In the genomic region with DNA sequence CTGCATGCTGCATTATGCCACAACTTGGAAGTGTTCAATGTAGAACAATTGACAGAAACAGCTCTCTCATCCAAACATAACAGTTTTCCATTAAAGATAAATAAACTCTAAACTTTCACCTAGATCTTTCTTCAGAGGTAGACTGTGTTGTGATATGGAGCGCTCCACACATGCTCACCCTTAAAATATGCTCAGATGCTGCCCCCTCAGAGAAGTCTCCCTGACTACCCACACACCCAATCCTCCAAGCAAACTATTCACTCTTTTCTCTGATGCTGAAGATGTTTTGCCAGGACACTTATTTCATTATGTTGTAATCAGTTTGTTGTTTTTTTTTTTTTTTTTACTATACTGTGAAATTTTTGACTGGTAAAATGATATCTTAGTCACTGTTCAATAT, we compare ENCODE assay signal across 28 cellular contexts.
"Had no signal": no experiment of that assay in that cellular context is flagged by ENCODE, and none has a peak within 500 bp of the region (broad histone marks: within the 10 kb centered on the region; RNA-seq: fewer than 3 reads in every experiment).

No MANE protein-coding gene starts in this region.

- H3K27ac Mint-ChIP-seq: activated CD4-positive, alpha-beta T cell treated with anti-CD3 and anti-CD28 coated beads for 36 hours; activated CD8-positive, alpha-beta T cell treated with anti-CD3 and anti-CD28 coated beads for 36 hours; activated naive CD8-positive, alpha-beta T cell treated with anti-CD3 and anti-CD28 coated beads, Interleukin-2, amount 10 ng/mL, durations not matched to agents 7 days and 5 days; T-cell had no signal

- DNase-seq: activated CD4-positive, alpha-beta T cell treated with anti-CD3 and anti-CD28 coated beads for 36 hours; activated CD8-positive, alpha-beta memory T cell treated with anti-CD3 and anti-CD28 coated beads, Interleukin-2, amount 50 U/mL, for 48 hours; activated CD8-positive, alpha-beta T cell treated with anti-CD3 and anti-CD28 coated beads for 36 hours; activated naive CD4-positive, alpha-beta T cell treated with anti-CD3 and anti-CD28 coated beads, Interleukin-2, amount 50 U/mL, for 16 hours; activated naive CD8-positive, alpha-beta T cell treated with anti-CD3 and anti-CD28 coated beads, Interleukin-2, amount 10 ng/mL, durations not matched to agents 7 days and 5 days; activated T-cell treated with anti-CD3 and anti-CD28 coated beads, Interleukin-2, amount 50 U/mL, for 1 hour; cerebellar nuclear complex; NCI-H1092; NCI-H1417; NCI-H1694; NCI-H2029; NCI-H2107; NCI-H2171 treated with DMSO at 0.1 percent for 48 hours; NCI-H345; NCI-H510A; NCI-H526 treated with DMSO at 0.1 percent for 48 hours; NCI-H82; OCI-M1; RPMI8226; T-cell; T-helper 2 cell; T1000 had no signal

- H3K9ac ChIP-seq: KMS-11 had no signal

- H3K4me1 ChIP-seq: ascending aorta had no signal

- ATAC-seq: activated CD4-positive, alpha-beta T cell treated with anti-CD3 and anti-CD28 coated beads for 36 hours; activated CD8-positive, alpha-beta T cell treated with anti-CD3 and anti-CD28 coated beads for 36 hours; Panc1; Right ventricle myocardium inferior; T-cell had no signal

- H3K27ac ChIP-seq: ascending aorta, KMS-11, SK-N-MC, VCaP had no signal

- H3K4me3 Mint-ChIP-seq: activated CD4-positive, alpha-beta T cell treated with anti-CD3 and anti-CD28 coated beads for 36 hours; activated CD8-positive, alpha-beta T cell treated with anti-CD3 and anti-CD28 coated beads for 36 hours; activated naive CD8-positive, alpha-beta T cell treated with anti-CD3 and anti-CD28 coated beads, Interleukin-2, amount 10 ng/mL, durations not matched to agents 7 days and 5 days; T-cell had no signal

- H3K4me3 ChIP-seq: ascending aorta, SK-N-MC had no signal

- H3K27me3 ChIP-seq: ascending aorta had no signal

- H3K36me3 ChIP-seq: ascending aorta had no signal

- H3K27me3 Mint-ChIP-seq: activated CD4-positive, alpha-beta T cell treated with anti-CD3 and anti-CD28 coated beads for 36 hours; activated CD8-positive, alpha-beta T cell treated with anti-CD3 and anti-CD28 coated beads for 36 hours; activated naive CD8-positive, alpha-beta T cell treated with anti-CD3 and anti-CD28 coated beads, Interleukin-2, amount 10 ng/mL, durations not matched to agents 7 days and 5 days; T-cell had no signal

- H3K4me1 Mint-ChIP-seq: activated CD4-positive, alpha-beta T cell treated with anti-CD3 and anti-CD28 coated beads for 36 hours; T-cell had no signal
